ENCODE assay signal across 17 cellular contexts in the genomic region with DNA sequence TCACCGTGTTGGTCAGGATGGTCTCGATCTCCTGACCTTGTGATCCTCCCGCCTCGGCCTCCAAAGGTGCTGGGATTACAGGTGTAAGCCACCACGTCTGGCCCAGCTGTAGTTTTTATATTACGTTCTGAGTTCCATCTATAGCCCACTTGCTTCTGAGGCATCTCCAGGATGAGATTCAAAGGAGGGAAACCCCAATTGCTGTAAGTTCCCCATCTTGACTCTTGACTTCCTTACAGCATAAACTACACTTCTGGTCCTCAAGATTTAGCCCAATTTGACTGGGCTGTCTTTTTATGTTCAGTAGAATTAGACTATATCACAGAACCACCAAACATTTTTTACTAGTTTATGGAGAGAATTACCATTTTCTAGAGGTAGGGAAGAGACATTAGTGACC. TPM values are rescaled to one million over a fixed set of nuclear protein-coding genes. Genes with fewer than 3 reads are reported as not detected.
DNase-seq lines count a peak whose midpoint lies in the region; ATAC-seq lines count a peak whose summit lies in the region.
"Had no signal": no experiment of that assay in that cellular context is flagged by ENCODE, and none has a peak within 500 bp of the region (broad histone marks: within the 10 kb centered on the region; RNA-seq: fewer than 3 reads in every experiment).

No MANE protein-coding gene starts in this region.

- H3K36me3 Mint-ChIP-seq in activated naive CD4-positive, alpha-beta T cell treated with anti-CD3 and anti-CD28 coated beads, Interleukin-2, amount 50 U/mL, for 24 hours = peaks cover 18% of the 10 kb centered on the region
- H3K36me3 Mint-ChIP-seq in activated T-helper 17 cell treated with anti-CD3 and anti-CD28 coated beads, Interleukin-2, amount 50 U/mL, for 72 hours (ENCODE audit: low read depth) = peaks cover 93% of the 10 kb centered on the region
- H3K36me3 Mint-ChIP-seq in naive B cell = peaks cover 10 to 27% of the 10 kb centered on the region in 2 donors

- ATAC-seq in activated T-helper 17 cell treated with anti-CD3 and anti-CD28 coated beads, Interleukin-2, amount 50 U/mL, for 72 hours (replicated peaks) = no peak
- ATAC-seq in naive B cell (ENCODE audit: low read depth in 2 of 2) (peak; percentile 79 to 87), HG03469 (IDR thresholded peaks at IDR 0.05; ENCODE audit: unreplicated experiment) (no peak)
- no peak for ATAC-seq in stimulated activated naive CD8-positive, alpha-beta T cell treated with anti-CD3 and anti-CD28 coated beads, Interleukin-15, amount 100 ng/mL, for 72 hours
- ATAC-seq: HCT116, K562 had no signal

- no peaks in the 10 kb centered on the region for H3K27me3 Mint-ChIP-seq in activated naive CD4-positive, alpha-beta T cell treated with anti-CD3 and anti-CD28 coated beads, Interleukin-2, amount 50 U/mL, for 24 hours
- no peaks in the 10 kb centered on the region for H3K27me3 Mint-ChIP-seq in activated T-helper 17 cell treated with anti-CD3 and anti-CD28 coated beads, Interleukin-2, amount 50 U/mL, for 72 hours
- H3K27me3 Mint-ChIP-seq in naive B cell = no peaks in the 10 kb centered on the region
- no peaks in the 10 kb centered on the region for H3K27me3 Mint-ChIP-seq in stimulated activated naive CD8-positive, alpha-beta T cell treated with anti-CD3 and anti-CD28 coated beads, Interleukin-15, amount 100 ng/mL, for 72 hours

- peak overlapping the region; percentile 55 for H3K27ac Mint-ChIP-seq in activated naive CD4-positive, alpha-beta T cell treated with anti-CD3 and anti-CD28 coated beads, Interleukin-2, amount 50 U/mL, for 24 hours
- peak overlapping the region; percentile 31 for H3K27ac Mint-ChIP-seq in activated T-helper 17 cell treated with anti-CD3 and anti-CD28 coated beads, Interleukin-2, amount 50 U/mL, for 72 hours
- H3K27ac Mint-ChIP-seq in naive B cell = peak overlapping the region; percentile 12 to 91 (median 78)
- H3K27ac Mint-ChIP-seq in stimulated activated naive CD8-positive, alpha-beta T cell treated with anti-CD3 and anti-CD28 coated beads, Interleukin-15, amount 100 ng/mL, for 72 hours = peak overlapping the region in 1 of 2 donors; percentile 87

- H3K9me3 Mint-ChIP-seq in activated naive CD4-positive, alpha-beta T cell treated with anti-CD3 and anti-CD28 coated beads, Interleukin-2, amount 50 U/mL, for 24 hours = no peaks in the 10 kb centered on the region
- no peaks in the 10 kb centered on the region for H3K9me3 Mint-ChIP-seq in activated T-helper 17 cell treated with anti-CD3 and anti-CD28 coated beads, Interleukin-2, amount 50 U/mL, for 72 hours
- no peaks in the 10 kb centered on the region for H3K9me3 Mint-ChIP-seq in naive B cell
- H3K9me3 Mint-ChIP-seq in stimulated activated naive CD8-positive, alpha-beta T cell treated with anti-CD3 and anti-CD28 coated beads, Interleukin-15, amount 100 ng/mL, for 72 hours = no peaks in the 10 kb centered on the region

- H3K4me1 Mint-ChIP-seq in activated naive CD4-positive, alpha-beta T cell treated with anti-CD3 and anti-CD28 coated beads, Interleukin-2, amount 50 U/mL, for 24 hours = peaks cover 61% of the 10 kb centered on the region
- H3K4me1 Mint-ChIP-seq in activated T-helper 17 cell treated with anti-CD3 and anti-CD28 coated beads, Interleukin-2, amount 50 U/mL, for 72 hours = peaks cover 12% of the 10 kb centered on the region
- peaks cover 29% of the 10 kb centered on the region in 3 donors for H3K4me1 Mint-ChIP-seq in naive B cell
- H3K4me1 Mint-ChIP-seq in stimulated activated naive CD8-positive, alpha-beta T cell treated with anti-CD3 and anti-CD28 coated beads, Interleukin-15, amount 100 ng/mL, for 72 hours = peaks cover 48% of the 10 kb centered on the region

- no peak for DNase-seq in activated naive CD4-positive, alpha-beta T cell treated with Interleukin-2 at 50 U/mL for 16 hours
- DNase-seq in naive B cell (no peak), OCI-M2 (lab: John Stamatoyannopoulos, UW; ENCODE audit: unreplicated experiment) (no peak)
- DNase-seq in stimulated activated naive CD8-positive, alpha-beta T cell treated with anti-CD3 and anti-CD28 coated beads, Interleukin-15, amount 100 ng/mL, for 72 hours = no peak
- DNase-seq: MV-4-11, NCI-H1436, NCI-H2029, NCI-H2171, NCI-H446, NCI-H69, RPMI8226, SIG-M5 had no signal

- H3K4me3 Mint-ChIP-seq in activated naive CD4-positive, alpha-beta T cell treated with anti-CD3 and anti-CD28 coated beads, Interleukin-2, amount 50 U/mL, for 24 hours = no peak overlapping the region
- no peak overlapping the region for H3K4me3 Mint-ChIP-seq in activated T-helper 17 cell treated with anti-CD3 and anti-CD28 coated beads, Interleukin-2, amount 50 U/mL, for 72 hours
- H3K4me3 Mint-ChIP-seq in naive B cell = no peak overlapping the region
- no peak overlapping the region for H3K4me3 Mint-ChIP-seq in stimulated activated naive CD8-positive, alpha-beta T cell treated with anti-CD3 and anti-CD28 coated beads, Interleukin-15, amount 100 ng/mL, for 72 hours

RNA-seq across cellular contexts. Expression of gene CCM2, which starts 44.3 kb away (rescaled TPM):
- 10 to 100 TPM; 69.8 to 79.3 TPM for total RNA-seq in activated T-helper 17 cell treated with anti-CD3 and anti-CD28 coated beads, Interleukin-2, amount 50 U/mL, for 72 hours
- polyA plus RNA-seq in naive B cell (ENCODE audit: low read depth in 6 of 6) = 100 to 1,000 TPM in 2 of 6 donors, 10 to 100 TPM in 4; 69.3 to 136 (median 77.3) TPM

RNA-seq across cellular contexts. Expression of gene NACAD, which starts 44.4 kb away (rescaled TPM):
- 1 to 10 TPM in 1 of 2 donors, under 1 TPM in 1; 0.71 to 1.3 TPM for total RNA-seq in activated T-helper 17 cell treated with anti-CD3 and anti-CD28 coated beads, Interleukin-2, amount 50 U/mL, for 72 hours
- polyA plus RNA-seq in naive B cell (ENCODE audit: low read depth in 6 of 6) = not detected

Comparison
In these comparisons a context has a peak if more than half of its experiments do, and no peak if none do; other contexts are left out.
1. ATAC-seq: peak in naive B cell (2 of 2); none in activated T-helper 17 cell treated with anti-CD3 and anti-CD28 coated beads, Interleukin-2, amount 50 U/mL, for 72 hours (single experiment), stimulated activated naive CD8-positive, alpha-beta T cell treated with anti-CD3 and anti-CD28 coated beads, Interleukin-15, amount 100 ng/mL, for 72 hours (single experiment) and HG03469 (single experiment).